8 cellular contexts compared by ENCODE assay signal in genomic region chr19:4369109-4369887, GRCh38. TPM values are rescaled to one million over a fixed set of nuclear protein-coding genes. Genes with fewer than 3 reads are reported as not detected.
DNase-seq lines count a peak whose midpoint lies in the region; ATAC-seq and TF ChIP-seq lines count a peak whose summit lies in the region.

No MANE protein-coding gene starts in this region.

- intact Hi-C loops in CD8-positive, alpha-beta T cell (cut with DNase I, micrococcal nuclease) = loop anchor here (1.0 kb wide), 4 partner anchors 26 to 122 kb away; partner anchors contain the start of genes MPND (in 2 of the 2), SH3GL1 (in 1 of the 2), UBXN6 (in 1 of the 2) and YJU2 (in 1 of the 2)
- intact Hi-C loops in activated CD4-positive, alpha-beta T cell treated with anti-CD3 and anti-CD28 coated beads for 36 hours (cut with DNase I, micrococcal nuclease) = loop anchor here (1.0 kb wide), 5 partner anchors 10 to 88 kb away; partner anchors contain the start of genes SH3GL1 (in 2 of the 2), MPND (in 1 of the 2) and UBXN6 (in 1 of the 2)

- CTCF ChIA-PET in CD8-positive, alpha-beta T cell (lab: Charles Lee) = interaction anchor here (0.6 to 1.9 kb wide), 12 partner anchors 10 to 150 kb away, joined by 3 to 7 read pairs (median 5); partner anchors contain the start of genes CHAF1A and SH3GL1
- CTCF ChIA-PET in activated CD4-positive, alpha-beta T cell treated with anti-CD3 and anti-CD28 coated beads for 36 hours (lab: Charles Lee) = interaction anchor here (1.0 to 1.3 kb wide), 4 partner anchors 13 to 103 kb away, joined by 3 to 4 read pairs (median 4); partner anchors contain the start of genes CHAF1A and SH3GL1

- H3K9me3 Mint-ChIP-seq in CD8-positive, alpha-beta T cell = no peaks in the 10 kb centered on the region
- no peaks in the 10 kb centered on the region for H3K9me3 Mint-ChIP-seq in activated CD4-positive, alpha-beta T cell treated with anti-CD3 and anti-CD28 coated beads for 36 hours (ENCODE audit: low read depth)
- no peaks in the 10 kb centered on the region for H3K9me3 Mint-ChIP-seq in naive B cell

- H3K4me3 Mint-ChIP-seq in CD8-positive, alpha-beta T cell = peak overlapping the region; percentile 91
- H3K4me3 Mint-ChIP-seq in activated CD4-positive, alpha-beta T cell treated with anti-CD3 and anti-CD28 coated beads for 36 hours = peak overlapping the region; percentile 63
- H3K4me3 Mint-ChIP-seq in naive B cell = peak overlapping the region; percentile 52 to 87 (median 84)

- no peaks in the 10 kb centered on the region for H3K27me3 ChIP-seq in CD8-positive, alpha-beta T cell (ENCODE audit: insufficient read depth, low read length)
- no peaks in the 10 kb centered on the region for H3K27me3 ChIP-seq in duodenal mucosa (ENCODE audit: control insufficient read depth in 1 of 2, insufficient read depth in 2 of 2, low read length in 2 of 2)

- POLR2A ChIA-PET in CD8-positive, alpha-beta T cell (lab: Charles Lee) = interaction anchor here (0.7 to 2.1 kb wide), 6 partner anchors 7 to 102 kb away, joined by 3 to 11 read pairs (median 4); partner anchors contain the start of genes CHAF1A, HDGFL2 and SH3GL1
- POLR2A ChIA-PET in activated CD4-positive, alpha-beta T cell treated with anti-CD3 and anti-CD28 coated beads for 36 hours (lab: Charles Lee) = interaction anchor here (0.8 to 1.1 kb wide), 7 partner anchors 11 to 286 kb away, joined by 3 to 4 read pairs (median 3); partner anchors contain the start of gene SH3GL1

- H3K27ac Mint-ChIP-seq in CD8-positive, alpha-beta T cell = peak overlapping the region; percentile 96
- peak overlapping the region; percentile 93 for H3K27ac Mint-ChIP-seq in activated CD4-positive, alpha-beta T cell treated with anti-CD3 and anti-CD28 coated beads for 36 hours
- H3K27ac Mint-ChIP-seq in naive B cell = peak overlapping the region; percentile 86 to 97 (median 96)

- ATAC-seq in CD8-positive, alpha-beta T cell = peak; percentile 72
- peak; percentile 77 for ATAC-seq in activated CD4-positive, alpha-beta T cell treated with anti-CD3 and anti-CD28 coated beads for 36 hours
- ATAC-seq in naive B cell (ENCODE audit: low read depth in 2 of 2) = peak; percentile 76 to 79

- peak overlapping the region; percentile 56 to 66 for H3K9ac ChIP-seq in duodenal mucosa (ENCODE audit: low read depth in 1 of 2, low read length in 2 of 2)

- TF ChIP-seq CTCF in CD8-positive, alpha-beta T cell (IDR thresholded peaks at IDR 0.05) = no peak
- no peak for TF ChIP-seq CTCF in GM20000 (IDR thresholded peaks at IDR 0.05; ENCODE audit: extremely low read depth, missing control alignments)

- H3K9me3 ChIP-seq in CD8-positive, alpha-beta T cell (ENCODE audit: low read length) = no peaks in the 10 kb centered on the region
- H3K9me3 ChIP-seq in duodenal mucosa (ENCODE audit: control insufficient read depth in 1 of 2, low read length in 2 of 2) = no peaks in the 10 kb centered on the region

- no peaks in the 10 kb centered on the region for H3K27me3 Mint-ChIP-seq in CD8-positive, alpha-beta T cell (ENCODE audit: low read depth)
- H3K27me3 Mint-ChIP-seq in activated CD4-positive, alpha-beta T cell treated with anti-CD3 and anti-CD28 coated beads for 36 hours = no peaks in the 10 kb centered on the region
- no peaks in the 10 kb centered on the region for H3K27me3 Mint-ChIP-seq in naive B cell

- H3K4me1 ChIP-seq in CD8-positive, alpha-beta T cell (ENCODE audit: insufficient read depth, low read length) = peaks cover 35% of the 10 kb centered on the region
- peaks cover 49 to 53% of the 10 kb centered on the region in 2 donors for H3K4me1 ChIP-seq in duodenal mucosa (ENCODE audit: control insufficient read depth in 1 of 2, insufficient read depth in 2 of 2, low read length in 2 of 2)

- peak overlapping the region; percentile 65 for H3K4me3 ChIP-seq in CD8-positive, alpha-beta T cell (ENCODE audit: low read depth, low read length)
- H3K4me3 ChIP-seq in duodenal mucosa (ENCODE audit: low read depth in 1 of 2, low read length in 2 of 2) = peak overlapping the region; percentile 58 to 61

- peaks cover 17% of the 10 kb centered on the region for H3K36me3 Mint-ChIP-seq in CD8-positive, alpha-beta T cell
- peaks cover 1% of the 10 kb centered on the region for H3K36me3 Mint-ChIP-seq in activated CD4-positive, alpha-beta T cell treated with anti-CD3 and anti-CD28 coated beads for 36 hours (ENCODE audit: low read depth)
- no peaks in the 10 kb centered on the region for H3K36me3 Mint-ChIP-seq in naive B cell

- H3K36me3 ChIP-seq in CD8-positive, alpha-beta T cell (ENCODE audit: insufficient read depth, low read length) = peaks cover 5% of the 10 kb centered on the region
- H3K36me3 ChIP-seq in duodenal mucosa (ENCODE audit: control insufficient read depth in 1 of 2, insufficient read depth in 2 of 2, low read length in 2 of 2) = peaks cover 12 to 47% of the 10 kb centered on the region in 2 donors

- peaks cover 32% of the 10 kb centered on the region for H3K4me1 Mint-ChIP-seq in CD8-positive, alpha-beta T cell (ENCODE audit: low read depth)
- peaks cover 40% of the 10 kb centered on the region for H3K4me1 Mint-ChIP-seq in activated CD4-positive, alpha-beta T cell treated with anti-CD3 and anti-CD28 coated beads for 36 hours
- peaks cover 41 to 61% (median 60%) of the 10 kb centered on the region in 3 donors for H3K4me1 Mint-ChIP-seq in naive B cell

- H3K27ac ChIP-seq in CD8-positive, alpha-beta T cell (ENCODE audit: low read depth, low read length) = peak overlapping the region; percentile 67
- H3K27ac ChIP-seq in duodenal mucosa (ENCODE audit: low read depth, low read length) = peak overlapping the region; percentile 54

- peak; percentile 23 to 81 (median 64) for DNase-seq in CD8-positive, alpha-beta T cell
- DNase-seq in GM20000 (ENCODE audit: low spot score) (peak; percentile 83), HUDEP-2 (lab: John Stamatoyannopoulos, UW; ENCODE audit: unreplicated experiment in 76 of 76) (peak in 40 of 76 experiments; percentile 9 to 68 (median 37)), naive B cell (peak; percentile 89), putamen (ENCODE audit: low spot score) (no peak)
- peak; percentile 85 for DNase-seq in activated CD4-positive, alpha-beta T cell treated with anti-CD3 and anti-CD28 coated beads for 36 hours
- DNase-seq in stimulated activated naive CD4-positive, alpha-beta T cell (lab: John Stamatoyannopoulos, UW) = peak; percentile 53 to 73 (median 66)

RNA-seq across cellular contexts. Expression of gene MPND, which starts 25.9 kb away (rescaled TPM):
- total RNA-seq in CD8-positive, alpha-beta T cell = 10 to 100 TPM in 1 of 2 experiments, 1 to 10 TPM in 1; 7.3 to 10.4 TPM
- 10 to 100 TPM; 12.6 to 18.0 TPM for total RNA-seq in activated CD4-positive, alpha-beta T cell treated with anti-CD3 and anti-CD28 coated beads for 36 hours
- 1 to 10 TPM; 4.6 to 6.3 (median 5.4) TPM for polyA plus RNA-seq in naive B cell (ENCODE audit: low read depth in 6 of 6)

RNA-seq across cellular contexts. Expression of gene STAP2, which starts 30.7 kb away (rescaled TPM):
- total RNA-seq in CD8-positive, alpha-beta T cell = under 1 TPM; 0.65 to 0.97 TPM
- total RNA-seq in activated CD4-positive, alpha-beta T cell treated with anti-CD3 and anti-CD28 coated beads for 36 hours = 10 to 100 TPM; 11.0 to 11.5 TPM
- under 1 TPM in 1 of 6 donors, not detected in 5; 0.94 TPM for polyA plus RNA-seq in naive B cell (ENCODE audit: low read depth in 6 of 6)

RNA-seq across cellular contexts. Expression of gene SH3GL1, which starts 31.0 kb away (rescaled TPM):
- 10 to 100 TPM; 35.0 to 38.1 TPM for total RNA-seq in CD8-positive, alpha-beta T cell
- 10 to 100 TPM; 42.0 to 46.8 TPM for total RNA-seq in activated CD4-positive, alpha-beta T cell treated with anti-CD3 and anti-CD28 coated beads for 36 hours
- 10 to 100 TPM in 5 of 6 donors, 1 to 10 TPM in 1; 4.9 to 18.5 (median 12.7) TPM for polyA plus RNA-seq in naive B cell (ENCODE audit: low read depth in 6 of 6)

RNA-seq across cellular contexts. Expression of gene CHAF1A, which starts 33.1 kb away (rescaled TPM):
- total RNA-seq in CD8-positive, alpha-beta T cell = 10 to 100 TPM; 26.3 to 28.1 TPM
- 10 to 100 TPM; 77.0 to 78.9 TPM for total RNA-seq in activated CD4-positive, alpha-beta T cell treated with anti-CD3 and anti-CD28 coated beads for 36 hours
- polyA plus RNA-seq in naive B cell (ENCODE audit: low read depth in 6 of 6) = 1 to 10 TPM in 5 of 6 donors, under 1 TPM in 1; 0.14 to 4.8 (median 2.7) TPM

Comparison
In these comparisons a context has a peak if more than half of its experiments do, and no peak if none do; other contexts are left out.
1. RNA of gene STAP2, which starts 30.7 kb away (total RNA-seq): 11.0 to 11.5 TPM in activated CD4-positive, alpha-beta T cell treated with anti-CD3 and anti-CD28 coated beads for 36 hours; 0.65 to 0.97 TPM in CD8-positive, alpha-beta T cell; every median in the first group is over 4 times any median in the second.
2. Peak in every context shown above with its lines, with median percentiles within 50 percentile points of each other: ATAC-seq, H3K27ac Mint-ChIP-seq and H3K4me3 Mint-ChIP-seq.